ENCODE assay signal across 8 cellular contexts in the genomic region with DNA sequence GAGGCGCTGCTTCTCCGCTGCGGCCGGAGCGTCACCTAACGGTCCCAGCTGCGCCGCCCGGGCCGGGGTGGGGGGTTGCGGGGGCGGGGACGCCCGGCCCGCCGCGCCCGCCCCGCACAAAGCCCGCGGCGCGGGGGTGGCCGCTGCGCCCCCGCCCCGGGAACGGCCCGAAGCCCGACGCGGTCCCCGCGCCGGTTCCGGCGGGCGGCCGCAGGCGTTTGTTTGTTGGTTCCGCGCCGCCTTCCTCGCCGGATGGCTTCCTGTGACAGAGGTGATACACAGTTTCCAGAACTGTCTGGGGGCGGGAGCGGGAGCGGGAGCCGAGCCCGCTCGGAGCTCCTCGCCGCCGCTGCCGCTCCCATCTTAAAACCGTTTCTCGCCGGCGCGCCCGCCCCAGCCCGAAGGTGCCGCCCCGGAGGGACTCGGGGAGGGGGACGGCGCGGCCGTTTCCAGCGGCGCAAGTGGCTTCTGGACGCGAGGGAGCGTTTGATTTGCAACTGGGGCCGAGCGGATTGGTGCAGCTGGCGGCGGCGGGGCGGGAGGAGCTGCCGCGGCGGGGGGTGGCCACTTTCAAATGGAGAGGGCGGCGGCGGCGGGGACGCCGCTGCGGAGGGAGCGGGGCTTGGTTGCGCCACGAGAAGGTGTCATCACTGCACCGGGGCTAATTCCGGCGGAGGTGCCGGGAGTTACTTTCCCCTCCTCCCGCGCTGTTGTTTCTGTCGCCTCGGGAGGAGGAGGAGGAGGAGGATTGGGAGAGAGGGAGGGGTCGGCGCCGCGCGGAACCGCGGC. TPM values are rescaled to one million over a fixed set of nuclear protein-coding genes. Genes with fewer than 3 reads are reported as not detected.
DNase-seq lines count a peak whose midpoint lies in the region; ATAC-seq and TF ChIP-seq lines count a peak whose summit lies in the region.

No MANE protein-coding gene starts in this region.

- intact Hi-C loops in CD14-positive monocyte (cut with micrococcal nuclease) (loop anchor here (5.0 to 10.0 kb wide), 2 partner anchors 283 to 524 kb away; a partner anchor contains a TSS), right lobe of liver (cut with DNase I) (no loop called here)
- intact Hi-C loops in dendritic cell treated with granulocyte-macrophage colony-stimulating factor and Interleukin-4, amounts not matched to agents 40 ng/mL and 50 ng/mL, for 4 days (cut with micrococcal nuclease), result loop anchor here (1.0 to 5.0 kb wide), 4 partner anchors 52 to 524 kb away; a partner anchor contains a TSS

- no peaks in the 10 kb centered on the region for H3K27me3 ChIP-seq in right lobe of liver

- peak overlapping the region; percentile 63 to 79 (median 75) for H3K4me3 ChIP-seq in right lobe of liver

- H3K27me3 Mint-ChIP-seq in CD14-positive monocyte (ENCODE audit: low read depth in 3 of 3), result no peaks in the 10 kb centered on the region
- peaks cover 3% of the 10 kb centered on the region for H3K27me3 Mint-ChIP-seq in dendritic cell treated with granulocyte-macrophage colony-stimulating factor and Interleukin-4, amounts not matched to agents 40 ng/mL and 50 ng/mL, for 4 days

- peak overlapping the region; percentile 91 to 94 (median 91) for H3K27ac ChIP-seq in right lobe of liver

- no peaks in the 10 kb centered on the region for H3K36me3 ChIP-seq in right lobe of liver

- peak; percentile 47 for ATAC-seq in GM19351 (IDR thresholded peaks at IDR 0.05; ENCODE audit: unreplicated experiment)
- ATAC-seq in HG03469 (IDR thresholded peaks at IDR 0.05; ENCODE audit: unreplicated experiment), result peak; percentile 29
- peak; percentile 70 to 79 (median 75) for ATAC-seq in right lobe of liver

- peaks cover 2 to 4% of the 10 kb centered on the region in 2 donors for H3K36me3 Mint-ChIP-seq in CD14-positive monocyte
- H3K36me3 Mint-ChIP-seq in dendritic cell treated with granulocyte-macrophage colony-stimulating factor and Interleukin-4, amounts not matched to agents 40 ng/mL and 50 ng/mL, for 4 days (ENCODE audit: low read depth), result peaks cover 24% of the 10 kb centered on the region

- peak; percentile 78 for DNase-seq in CD14-positive monocyte (ENCODE audit: low spot score)
- peak; percentile 23 for DNase-seq in NCI-H524 treated with DMSO at 0.1 percent for 48 hours (lab: John Stamatoyannopoulos, UW)
- DNase-seq in activated CD4-positive, alpha-beta T cell treated with anti-CD3 and anti-CD28 coated beads, Interleukin-2, amount 50 U/mL, for 1 hour, result peak; percentile 75
- peak; percentile 93 to 96 (median 95) for DNase-seq in right lobe of liver
- peak; percentile 77 to 87 for DNase-seq in stimulated activated CD4-positive, alpha-beta T cell treated with anti-CD3 and anti-CD28 coated beads, Interleukin-4, amount 100 ng/mL, for 4 hours

- peak; percentile 83 for TF ChIP-seq POLR2A in right lobe of liver (IDR thresholded peaks at IDR 0.05)

- WGBS in right lobe of liver (ENCODE audit: insufficient coverage, low coverage, low lambda C conversion rate, missing lambda C conversion rate), result 0% methylated on average over 7 of the region's 108 CpGs

- peak overlapping the region; percentile 60 to 89 (median 78) for H3K27ac Mint-ChIP-seq in CD14-positive monocyte
- peak overlapping the region; percentile 92 for H3K27ac Mint-ChIP-seq in dendritic cell treated with granulocyte-macrophage colony-stimulating factor and Interleukin-4, amounts not matched to agents 40 ng/mL and 50 ng/mL, for 4 days

- TF ChIP-seq CTCF in CD14-positive monocyte (IDR thresholded peaks at IDR 0.05) (no peak), right lobe of liver (IDR thresholded peaks at IDR 0.05) (no peak)

- H3K4me1 ChIP-seq in right lobe of liver, result peaks cover 0 to 20% (median 0%) of the 10 kb centered on the region in 4 donors

- H3K4me1 Mint-ChIP-seq in CD14-positive monocyte, result peaks cover 25% of the 10 kb centered on the region
- H3K4me1 Mint-ChIP-seq in dendritic cell treated with granulocyte-macrophage colony-stimulating factor and Interleukin-4, amounts not matched to agents 40 ng/mL and 50 ng/mL, for 4 days (ENCODE audit: low read depth), result peaks cover 9% of the 10 kb centered on the region

- H3K9me3 ChIP-seq in right lobe of liver, result no peaks in the 10 kb centered on the region

- peak overlapping the region; percentile 97 to 99 for H3K4me3 Mint-ChIP-seq in CD14-positive monocyte
- H3K4me3 Mint-ChIP-seq in dendritic cell treated with granulocyte-macrophage colony-stimulating factor and Interleukin-4, amounts not matched to agents 40 ng/mL and 50 ng/mL, for 4 days, result peak overlapping the region; percentile 89

- peaks cover 0 to 6% (median 3%) of the 10 kb centered on the region in 7 donors for H3K9me3 Mint-ChIP-seq in CD14-positive monocyte
- no peaks in the 10 kb centered on the region for H3K9me3 Mint-ChIP-seq in dendritic cell treated with granulocyte-macrophage colony-stimulating factor and Interleukin-4, amounts not matched to agents 40 ng/mL and 50 ng/mL, for 4 days

RNA-seq across cellular contexts. Expression of a gene that starts 2.3 kb away (rescaled TPM):
- 10 to 100 TPM in 1 of 2 donors, 1 to 10 TPM in 1; 7.3 to 12.8 TPM for polyA plus RNA-seq in CD14-positive monocyte
- total RNA-seq in right lobe of liver, result 10 to 100 TPM in 3 of 6 experiments, 1 to 10 TPM in 3; 8.2 to 16.9 (median 9.9) TPM

Comparison
In these comparisons a context has a peak if more than half of its experiments do, and no peak if none do; other contexts are left out.
1. Peak in every context shown above with its lines: DNase-seq, ATAC-seq, H3K4me3 ChIP-seq and H3K27ac ChIP-seq.
2. DNase-seq: peak in every context shown above with its lines; median percentile 95 in right lobe of liver; 82 in stimulated activated CD4-positive, alpha-beta T cell treated with anti-CD3 and anti-CD28 coated beads, Interleukin-4, amount 100 ng/mL, for 4 hours; 78 in CD14-positive monocyte; 75 in activated CD4-positive, alpha-beta T cell treated with anti-CD3 and anti-CD28 coated beads, Interleukin-2, amount 50 U/mL, for 1 hour; 23 in NCI-H524 treated with DMSO at 0.1 percent for 48 hours.
3. intact Hi-C loops: an anchor here in CD14-positive monocyte (5.0 to 10.0 kb wide) and dendritic cell treated with granulocyte-macrophage colony-stimulating factor and Interleukin-4, amounts not matched to agents 40 ng/mL and 50 ng/mL, for 4 days (1.0 to 5.0 kb wide); none called in right lobe of liver.